17 cellular contexts compared by ENCODE assay signal in genomic region chr9:69444021-69444420, GRCh38.
DNase-seq lines count a peak whose midpoint lies in the region; ATAC-seq and TF ChIP-seq lines count a peak whose summit lies in the region.
"Had no signal": no experiment of that assay in that cellular context is flagged by ENCODE, and none has a peak within 500 bp of the region (broad histone marks: within the 10 kb centered on the region; RNA-seq: fewer than 3 reads in every experiment).

No MANE protein-coding gene starts in this region.

- no peaks in the 10 kb centered on the region for H3K9me3 ChIP-seq in GM23248 (ENCODE audit: low read depth)
- H3K9me3 ChIP-seq in sigmoid colon, result no peaks in the 10 kb centered on the region

- in situ Hi-C loops in ACHN (cut with HindIII; ENCODE audit: low pct_ligation_motif_present, low pct_unique_long_range_greater_than_20kb, low sequenced_read_pairs) (loop anchor here (25.0 kb wide), 1 partner anchor 93 kb away; no protein-coding TSS in a partner anchor), GM23248 (cut with MboI) (loop anchor here (25.0 kb wide), 1 partner anchor 668 kb away; no protein-coding TSS in a partner anchor), astrocyte of the cerebellum (cut with HindIII; ENCODE audit: low sequenced_read_pairs) (no loop called here)

- H2AFZ ChIP-seq in GM23248, result no peak overlapping the region

- 26 to 30% methylated on average over 8 of the region's 8 CpGs for WGBS in GM23248 (ENCODE audit: low coverage in 1 of 2, low lambda C conversion rate in 2 of 2, missing lambda C conversion rate in 2 of 2), 2 experiments
- 88 to 92% methylated on average over 8 of the region's 8 CpGs for WGBS in sigmoid colon, 2 donors

- no peak overlapping the region for H3K9ac ChIP-seq in GM23248

- no peaks in the 10 kb centered on the region for H3F3A ChIP-seq in GM23248 (ENCODE audit: insufficient read depth)

- no peak overlapping the region for H3K4me3 ChIP-seq in GM23248
- no peak overlapping the region for H3K4me3 ChIP-seq in astrocyte of the cerebellum (ENCODE audit: low read depth, low read length)
- no peak overlapping the region for H3K4me3 ChIP-seq in foreskin fibroblast (ENCODE audit: low read depth in 1 of 2, low read length in 2 of 2)
- no peak overlapping the region for H3K4me3 ChIP-seq in sigmoid colon

- no peak for ATAC-seq in GM18511 (IDR thresholded peaks at IDR 0.05; ENCODE audit: unreplicated experiment)
- ATAC-seq in HG02623 (IDR thresholded peaks at IDR 0.05; ENCODE audit: unreplicated experiment), result no peak
- ATAC-seq: activated naive CD4-positive, alpha-beta T cell treated with anti-CD3 and anti-CD28 coated beads, Interleukin-2, amount 50 U/mL, for 72 hours; left colon; stimulated activated naive CD8-positive, alpha-beta T cell treated with anti-CD3 and anti-CD28 coated beads, Interleukin-15, amount 100 ng/mL, for 72 hours had no signal

- DNase-seq in ACHN (peak; percentile 24), GM23248 (peak; percentile 89), astrocyte of the cerebellum (ENCODE audit: low read depth) (peak; percentile 76), foreskin fibroblast (peak; percentile 90), activated gamma-delta T cell treated with Interleukin-2 at 50 U/mL for 16 hours (no peak), sigmoid colon (no peak)
- DNase-seq: activated CD4-positive, alpha-beta T cell treated with anti-CD3 and anti-CD28 coated beads, Interleukin-2, amount 50 U/mL, for 1 hour; Karpas-422; left colon; NCI-H1436 treated with DMSO at 0.1 percent for 48 hours; NCI-H226; stimulated activated CD4-positive, alpha-beta T cell treated with anti-CD3 and anti-CD28 coated beads, Interleukin-12 subunit alpha, Interleukin-12 subunit beta, amount 100 ng/mL, for 4 hours; stimulated activated naive CD8-positive, alpha-beta T cell treated with anti-CD3 and anti-CD28 coated beads, Interleukin-15, amount 100 ng/mL, for 72 hours had no signal

- H3K27me3 ChIP-seq in GM23248 (replicated peaks; ENCODE audit: insufficient read depth), result no peaks in the 10 kb centered on the region
- no peaks in the 10 kb centered on the region for H3K27me3 ChIP-seq in sigmoid colon

- no peaks in the 10 kb centered on the region for H4K20me1 ChIP-seq in GM23248 (ENCODE audit: insufficient read depth)

- no peak for TF ChIP-seq EP300 in sigmoid colon (IDR thresholded peaks at IDR 0.05)

- no peak for TF ChIP-seq CTCF in astrocyte of the cerebellum (IDR thresholded peaks at IDR 0.05; ENCODE audit: low read depth, low read length, missing control alignments)
- no peak for TF ChIP-seq CTCF in foreskin fibroblast (IDR thresholded peaks at IDR 0.05; ENCODE audit: low read depth, low read length)
- TF ChIP-seq CTCF in sigmoid colon (IDR thresholded peaks at IDR 0.05), result no peak

- no peak overlapping the region for H3K27ac ChIP-seq in GM23248
- H3K27ac ChIP-seq in sigmoid colon, result no peak overlapping the region
- H3K27ac ChIP-seq: HL-60 had no signal

- H3K9me2 ChIP-seq in GM23248 (ENCODE audit: insufficient read depth), result no peaks in the 10 kb centered on the region

- H3K79me2 ChIP-seq in GM23248 (ENCODE audit: insufficient read depth), result no peaks in the 10 kb centered on the region

- intact Hi-C loops in sigmoid colon (cut with DNase I), result no loop called here

- TF ChIP-seq POLR2A in sigmoid colon (IDR thresholded peaks at IDR 0.05), result no peak

- H3K36me3 ChIP-seq in GM23248 (ENCODE audit: low read depth) (no peaks in the 10 kb centered on the region), sigmoid colon (peaks cover 0 to 8% (median 0%) of the 10 kb centered on the region in 4 donors)

- peaks cover 9% of the 10 kb centered on the region; the same call in 1 of the 2 replicates for H3K4me1 ChIP-seq in GM23248 (ENCODE audit: insufficient read depth)
- no peaks in the 10 kb centered on the region for H3K4me1 ChIP-seq in sigmoid colon

- H3K4me2 ChIP-seq in GM23248 (ENCODE audit: unreplicated experiment), result no peak overlapping the region

Comparison
In these comparisons a context has a peak if more than half of its experiments do, and no peak if none do; other contexts are left out.
1. DNase-seq: peak in ACHN (single experiment), GM23248 (single experiment), astrocyte of the cerebellum (single experiment) and foreskin fibroblast (2 of 2); none in activated gamma-delta T cell treated with Interleukin-2 at 50 U/mL for 16 hours (single experiment) and sigmoid colon (single experiment).